14 cellular contexts compared by ENCODE assay signal in genomic region chr6:26185004-26185403, GRCh38.
DNase-seq lines count a peak whose midpoint lies in the region; ATAC-seq and TF ChIP-seq lines count a peak whose summit lies in the region.
"Had no signal": no experiment of that assay in that cellular context is flagged by ENCODE, and none has a peak within 500 bp of the region (broad histone marks: within the 10 kb centered on the region; RNA-seq: fewer than 3 reads in every experiment).

No MANE protein-coding gene starts in this region.

- H3K9me3 Mint-ChIP-seq in activated CD8-positive, alpha-beta memory T cell treated with anti-CD3 and anti-CD28 coated beads, Interleukin-2, amount 10 ng/mL, durations not matched to agents 7 days and 5 days (ENCODE audit: low read depth) = no peaks in the 10 kb centered on the region
- H3K9me3 Mint-ChIP-seq in endodermal cell = no peaks in the 10 kb centered on the region
- H3K9me3 Mint-ChIP-seq in stimulated activated effector memory CD8-positive, alpha-beta T cell treated with anti-CD3 and anti-CD28 coated beads, Interleukin-12 subunit alpha, Interleukin-12 subunit beta, amount 100 ng/mL, for 72 hours = no peaks in the 10 kb centered on the region

- H3K9me3 ChIP-seq in SK-N-MC (ENCODE audit: low read depth, low read length) (no peaks in the 10 kb centered on the region), endodermal cell (ENCODE audit: control insufficient read depth, low read length) (no peaks in the 10 kb centered on the region), Karpas-422 (ENCODE audit: low read length) (no peaks in the 10 kb centered on the region)
- H3K9me3 ChIP-seq: lower lobe of right lung, tibial artery had no signal

- 62 to 78% methylated on average over 2 of the region's 2 CpGs for WGBS in endodermal cell (ENCODE audit: insufficient coverage in 1 of 2, insufficient read length in 1 of 2), 2 experiments

- H3K4me3 ChIP-seq in SK-N-MC = no peak overlapping the region
- H3K4me3 ChIP-seq in endodermal cell (ENCODE audit: low read length) = peak overlapping the region; percentile 80
- no peak overlapping the region for H3K4me3 ChIP-seq in Karpas-422 (ENCODE audit: low read length)

- no peaks in the 10 kb centered on the region for H3K9me2 ChIP-seq in Karpas-422 (replicated peaks; ENCODE audit: insufficient read depth, low read length)

- H3K27ac Mint-ChIP-seq in activated CD8-positive, alpha-beta memory T cell treated with anti-CD3 and anti-CD28 coated beads, Interleukin-2, amount 10 ng/mL, durations not matched to agents 7 days and 5 days = peak overlapping the region; percentile 97
- peak overlapping the region; percentile 100 for H3K27ac Mint-ChIP-seq in endodermal cell
- H3K27ac Mint-ChIP-seq in stimulated activated effector memory CD8-positive, alpha-beta T cell treated with anti-CD3 and anti-CD28 coated beads, Interleukin-12 subunit alpha, Interleukin-12 subunit beta, amount 100 ng/mL, for 72 hours = no peak overlapping the region

- H3K4me3 Mint-ChIP-seq in activated CD8-positive, alpha-beta memory T cell treated with anti-CD3 and anti-CD28 coated beads, Interleukin-2, amount 10 ng/mL, durations not matched to agents 7 days and 5 days = peak overlapping the region; percentile 81
- H3K4me3 Mint-ChIP-seq in endodermal cell = peak overlapping the region; percentile 83
- peak overlapping the region; percentile 74 for H3K4me3 Mint-ChIP-seq in stimulated activated effector memory CD8-positive, alpha-beta T cell treated with anti-CD3 and anti-CD28 coated beads, Interleukin-12 subunit alpha, Interleukin-12 subunit beta, amount 100 ng/mL, for 72 hours

- peaks cover 4% of the 10 kb centered on the region for H3K36me3 Mint-ChIP-seq in activated CD8-positive, alpha-beta memory T cell treated with anti-CD3 and anti-CD28 coated beads, Interleukin-2, amount 10 ng/mL, durations not matched to agents 7 days and 5 days
- H3K36me3 Mint-ChIP-seq in endodermal cell (ENCODE audit: low read depth) = no peaks in the 10 kb centered on the region
- H3K36me3 Mint-ChIP-seq in stimulated activated effector memory CD8-positive, alpha-beta T cell treated with anti-CD3 and anti-CD28 coated beads, Interleukin-12 subunit alpha, Interleukin-12 subunit beta, amount 100 ng/mL, for 72 hours = peaks cover 28% of the 10 kb centered on the region

- H4K20me1 ChIP-seq in Karpas-422 (ENCODE audit: insufficient read depth, low read depth, low read length) = no peaks in the 10 kb centered on the region

- ATAC-seq in activated CD8-positive, alpha-beta memory T cell treated with anti-CD3 and anti-CD28 coated beads, Interleukin-2, amount 10 ng/mL, durations not matched to agents 7 days and 5 days = no peak
- no peak for ATAC-seq in stimulated activated effector memory CD8-positive, alpha-beta T cell treated with anti-CD3 and anti-CD28 coated beads, Interleukin-12 subunit alpha, Interleukin-12 subunit beta, amount 100 ng/mL, for 72 hours
- ATAC-seq: lower lobe of right lung had no signal

- H3K27me3 ChIP-seq in endodermal cell (ENCODE audit: control insufficient read depth, insufficient read depth, low read length, poor library complexity, severe bottlenecking) = no peaks in the 10 kb centered on the region
- no peaks in the 10 kb centered on the region for H3K27me3 ChIP-seq in Karpas-422 (ENCODE audit: low read length)
- H3K27me3 ChIP-seq: tibial artery had no signal

- CTCF ChIA-PET in activated CD8-positive, alpha-beta memory T cell treated with anti-CD3 and anti-CD28 coated beads, Interleukin-2, amount 10 ng/mL, durations not matched to agents 7 days and 5 days (lab: Charles Lee) = interaction anchor here (1.2 to 3.4 kb wide), 2 partner anchors 12 to 65 kb away, joined by 3 to 11 read pairs; a partner anchor contains a TSS

- peaks cover 70% of the 10 kb centered on the region for H3K4me1 Mint-ChIP-seq in activated CD8-positive, alpha-beta memory T cell treated with anti-CD3 and anti-CD28 coated beads, Interleukin-2, amount 10 ng/mL, durations not matched to agents 7 days and 5 days
- H3K4me1 Mint-ChIP-seq in endodermal cell = peaks cover 31% of the 10 kb centered on the region
- H3K4me1 Mint-ChIP-seq in stimulated activated effector memory CD8-positive, alpha-beta T cell treated with anti-CD3 and anti-CD28 coated beads, Interleukin-12 subunit alpha, Interleukin-12 subunit beta, amount 100 ng/mL, for 72 hours = peaks cover 35% of the 10 kb centered on the region

- peak overlapping the region; percentile 48 for H3K27ac ChIP-seq in SK-N-MC
- no peak overlapping the region for H3K27ac ChIP-seq in endodermal cell (ENCODE audit: low read depth, low read length)
- no peak overlapping the region for H3K27ac ChIP-seq in Karpas-422 (ENCODE audit: low read length)
- H3K27ac ChIP-seq: lower lobe of right lung had no signal

- TF ChIP-seq CTCF in endodermal cell (conservative IDR thresholded peaks at IDR 0.05) = no peak

- H3K4me1 ChIP-seq in endodermal cell (ENCODE audit: control insufficient read depth, insufficient read depth, low read length) (no peaks in the 10 kb centered on the region), Karpas-422 (ENCODE audit: low read length) (no peaks in the 10 kb centered on the region)

- H2AFZ ChIP-seq in Karpas-422 (ENCODE audit: low read length) = no peak overlapping the region

- H3K4me2 ChIP-seq in Karpas-422 (ENCODE audit: low read depth, low read length, poor library complexity, severe bottlenecking) = no peak overlapping the region

- H3K9ac ChIP-seq in SK-N-MC (ENCODE audit: insufficient read length) = no peak overlapping the region
- H3K9ac ChIP-seq in endodermal cell (ENCODE audit: extremely low read depth, low read length, poor library complexity, severe bottlenecking) = no peak overlapping the region
- no peak overlapping the region for H3K9ac ChIP-seq in Karpas-422 (ENCODE audit: low read length)

- no peak for DNase-seq in activated CD8-positive, alpha-beta memory T cell treated with anti-CD3 and anti-CD28 coated beads, Interleukin-2, amount 10 ng/mL, durations not matched to agents 7 days and 5 days
- DNase-seq in activated CD8-positive, alpha-beta memory T cell treated with anti-CD3 and anti-CD28 coated beads, Interleukin-2, amount 50 U/mL, for 48 hours = no peak
- DNase-seq in SK-N-MC (ENCODE audit: low read depth, low spot score) = no peak
- DNase-seq in endodermal cell = peak; percentile 50
- DNase-seq in stimulated activated effector memory CD8-positive, alpha-beta T cell treated with anti-CD3 and anti-CD28 coated beads, Interleukin-12 subunit alpha, Interleukin-12 subunit beta, amount 100 ng/mL, for 72 hours (ENCODE audit: low spot score in 2 of 2) = peak in 1 of 2 donors; percentile 39
- no peak for DNase-seq in retina
- no peak for DNase-seq in NCI-H2227 (lab: John Stamatoyannopoulos, UW; ENCODE audit: unreplicated experiment)
- no peak for DNase-seq in Karpas-422
- DNase-seq: activated CD4-positive, alpha-beta T cell treated with anti-CD3 and anti-CD28 coated beads for 48 hours; lower lobe of right lung; NCI-H1105 treated with DMSO at 0.1 percent for 48 hours; OCI-M1; SW 1271; tibial artery had no signal

- H3K27me3 Mint-ChIP-seq in activated CD8-positive, alpha-beta memory T cell treated with anti-CD3 and anti-CD28 coated beads, Interleukin-2, amount 10 ng/mL, durations not matched to agents 7 days and 5 days = no peaks in the 10 kb centered on the region
- H3K27me3 Mint-ChIP-seq in endodermal cell (ENCODE audit: insufficient read depth) = no peaks in the 10 kb centered on the region

- no peaks in the 10 kb centered on the region for H3K36me3 ChIP-seq in SK-N-MC (ENCODE audit: insufficient read depth, low read length)
- no peaks in the 10 kb centered on the region for H3K36me3 ChIP-seq in endodermal cell (ENCODE audit: control insufficient read depth, insufficient read depth, low read length)
- H3K36me3 ChIP-seq in Karpas-422 (ENCODE audit: insufficient read depth, low read length) = no peaks in the 10 kb centered on the region
- H3K36me3 ChIP-seq: lower lobe of right lung, tibial artery had no signal

- no peaks in the 10 kb centered on the region for H3K79me2 ChIP-seq in Karpas-422 (ENCODE audit: low read length)
